In genomic region chr1:52686830-52687229, GRCh38 we compare ENCODE assay signal across 17 cellular contexts. TPM values are rescaled to one million over a fixed set of nuclear protein-coding genes. Genes with fewer than 3 reads are reported as not detected.
"Had no signal": no experiment of that assay in that cellular context is flagged by ENCODE, and none has a peak within 500 bp of the region (broad histone marks: within the 10 kb centered on the region; RNA-seq: fewer than 3 reads in every experiment).

No MANE protein-coding gene starts in this region.

- H3K4me3 ChIP-seq: lung, right atrium auricular region, skin epidermis, suprapubic skin, transverse colon, uterus had no signal

- H3K9me3 ChIP-seq: right atrium auricular region, suprapubic skin, transverse colon, uterus had no signal

- H3K36me3 ChIP-seq: uterus had no signal

- H3K27me3 ChIP-seq: right atrium auricular region, suprapubic skin, transverse colon, uterus had no signal

- H3K4me3 Mint-ChIP-seq: activated CD8-positive, alpha-beta T cell treated with anti-CD3 and anti-CD28 coated beads for 36 hours; activated T-cell treated with anti-CD3 and anti-CD28 coated beads, Interleukin-2, amount 50 U/mL, for 72 hours; neural crest cell; stimulated activated naive CD8-positive, alpha-beta T cell treated with anti-CD3 and anti-CD28 coated beads, Interleukin-15, amount 100 ng/mL, for 72 hours; WTC11 had no signal

- H3K9me3 Mint-ChIP-seq: activated CD8-positive, alpha-beta T cell treated with anti-CD3 and anti-CD28 coated beads for 36 hours; neural crest cell; stimulated activated naive CD8-positive, alpha-beta T cell treated with anti-CD3 and anti-CD28 coated beads, Interleukin-15, amount 100 ng/mL, for 72 hours had no signal

- H3K4me1 ChIP-seq: right atrium auricular region, suprapubic skin, transverse colon, uterus had no signal

- H3K27me3 Mint-ChIP-seq: activated CD8-positive, alpha-beta T cell treated with anti-CD3 and anti-CD28 coated beads for 36 hours; stimulated activated naive CD8-positive, alpha-beta T cell treated with anti-CD3 and anti-CD28 coated beads, Interleukin-15, amount 100 ng/mL, for 72 hours had no signal

- H3K27ac ChIP-seq: right atrium auricular region, suprapubic skin, transverse colon, uterus had no signal

RNA-seq across cellular contexts. Expression of gene SHISAL2A, which starts 53.9 kb away (rescaled TPM):
- total RNA-seq: astrocyte, bronchial epithelial cell, cerebellum, frontal cortex, myocyte, omental fat pad, right atrium auricular region, suprapubic skin had no signal
